Comparison of ENCODE assay signal across 12 cellular contexts in genomic region chr17:81160306-81160705, GRCh38. TPM values are rescaled to one million over a fixed set of nuclear protein-coding genes. Genes with fewer than 3 reads are reported as not detected.
DNase-seq lines count a peak whose midpoint lies in the region; ATAC-seq and TF ChIP-seq lines count a peak whose summit lies in the region.
"Had no signal": no experiment of that assay in that cellular context is flagged by ENCODE, and none has a peak within 500 bp of the region (broad histone marks: within the 10 kb centered on the region; RNA-seq: fewer than 3 reads in every experiment).

No MANE protein-coding gene starts in this region.

- H3K27me3 ChIP-seq in lung (ENCODE audit: control insufficient read depth, insufficient read depth), result no peaks in the 10 kb centered on the region

- no peaks in the 10 kb centered on the region for H3K36me3 ChIP-seq in lung (ENCODE audit: control insufficient read depth in 2 of 2, insufficient read depth in 2 of 2, low read length in 2 of 2)

- WGBS in lung, 2 donors, result 10 to 26% methylated on average over 25 to 28 of the region's 28 CpGs

- no peaks in the 10 kb centered on the region for H3K9me3 Mint-ChIP-seq in T-helper 2 cell treated with Interferon-gamma antibody and Interleukin-4, amounts not matched to agents 5 μg/mL and 100 μg/mL, for 36 hours
- no peaks in the 10 kb centered on the region for H3K9me3 Mint-ChIP-seq in activated T-helper 1 cell treated with anti-CD3 and anti-CD28 coated beads, Interleukin-12 subunit alpha, Interleukin-12 subunit beta, Interleukin-2, Interleukin-4 antibody, amounts not matched to agents 30 ng/mL and 10 ng/mL and 1 ng/mL, durations not matched to agents 14 hours and 24 hours and 36 hours
- H3K9me3 Mint-ChIP-seq: neural crest cell; stimulated activated naive CD8-positive, alpha-beta T cell treated with anti-CD3 and anti-CD28 coated beads, Interleukin-15, Interleukin-2, amounts not matched to agents 100 ng/mL and 50 ng/mL, for 24 hours had no signal

- H3K27ac ChIP-seq in lung (ENCODE audit: low read depth in 1 of 2, low read length in 1 of 2) (peak overlapping the region in 1 of 2 donors; percentile 8), substantia nigra (ENCODE audit: low read depth, low read length, poor library complexity, severe bottlenecking) (peak overlapping the region; percentile 57)

- H3K4me3 ChIP-seq in lung, result peak overlapping the region; percentile 55

- H3K4me1 ChIP-seq in lung (ENCODE audit: control insufficient read depth in 2 of 2, insufficient read depth in 2 of 2, low read length in 2 of 2), result no peaks in the 10 kb centered on the region

- no peaks in the 10 kb centered on the region for H3K36me3 Mint-ChIP-seq in T-helper 2 cell treated with Interferon-gamma antibody and Interleukin-4, amounts not matched to agents 5 μg/mL and 100 μg/mL, for 36 hours (ENCODE audit: low read depth)
- no peaks in the 10 kb centered on the region for H3K36me3 Mint-ChIP-seq in activated T-helper 1 cell treated with anti-CD3 and anti-CD28 coated beads, Interleukin-12 subunit alpha, Interleukin-12 subunit beta, Interleukin-2, Interleukin-4 antibody, amounts not matched to agents 30 ng/mL and 10 ng/mL and 1 ng/mL, durations not matched to agents 14 hours and 24 hours and 36 hours (ENCODE audit: low read depth)

- H3K4me1 Mint-ChIP-seq in T-helper 2 cell treated with Interferon-gamma antibody and Interleukin-4, amounts not matched to agents 5 μg/mL and 100 μg/mL, for 36 hours (ENCODE audit: low read depth), result no peaks in the 10 kb centered on the region
- no peaks in the 10 kb centered on the region for H3K4me1 Mint-ChIP-seq in activated T-helper 1 cell treated with anti-CD3 and anti-CD28 coated beads, Interleukin-12 subunit alpha, Interleukin-12 subunit beta, Interleukin-2, Interleukin-4 antibody, amounts not matched to agents 30 ng/mL and 10 ng/mL and 1 ng/mL, durations not matched to agents 14 hours and 24 hours and 36 hours (ENCODE audit: low read depth)
- H3K4me1 Mint-ChIP-seq: neural crest cell had no signal

- intact Hi-C loops in activated T-helper 1 cell treated with anti-CD3 and anti-CD28 coated beads, Interleukin-12 subunit alpha, Interleukin-12 subunit beta, Interleukin-2, Interleukin-4 antibody, amounts not matched to agents 30 ng/mL and 10 ng/mL and 1 ng/mL, durations not matched to agents 14 hours and 24 hours and 36 hours (cut with micrococcal nuclease), result no loop called here

- no peak overlapping the region for H3K4me3 Mint-ChIP-seq in T-helper 2 cell treated with Interferon-gamma antibody and Interleukin-4, amounts not matched to agents 5 μg/mL and 100 μg/mL, for 36 hours
- no peak overlapping the region for H3K4me3 Mint-ChIP-seq in activated T-helper 1 cell treated with anti-CD3 and anti-CD28 coated beads, Interleukin-12 subunit alpha, Interleukin-12 subunit beta, Interleukin-2, Interleukin-4 antibody, amounts not matched to agents 30 ng/mL and 10 ng/mL and 1 ng/mL, durations not matched to agents 14 hours and 24 hours and 36 hours
- H3K4me3 Mint-ChIP-seq: neural crest cell; stimulated activated naive CD8-positive, alpha-beta T cell treated with anti-CD3 and anti-CD28 coated beads, Interleukin-15, Interleukin-2, amounts not matched to agents 100 ng/mL and 50 ng/mL, for 24 hours had no signal

- H3K9me3 ChIP-seq in lung (ENCODE audit: control insufficient read depth in 2 of 2, insufficient read depth in 1 of 2, low read length in 1 of 2), result no peaks in the 10 kb centered on the region

- TF ChIP-seq CTCF in lung (IDR thresholded peaks at IDR 0.05; ENCODE audit: control extremely low read depth, extremely low read depth), result no peak

- peak; percentile 9 for DNase-seq in T-helper 2 cell treated with Interferon-gamma antibody and Interleukin-4, amounts not matched to agents 5 μg/mL and 100 μg/mL, for 36 hours (ENCODE audit: low spot score)
- DNase-seq in T-helper 2 cell, result no peak
- peak; percentile 70 for DNase-seq in dermis blood vessel endothelial cell
- peak; percentile 51 for DNase-seq in lung (ENCODE audit: low spot score)
- peak in 26 of 49 donors; percentile 15 to 86 (median 42) for DNase-seq in substantia nigra (lab: John Stamatoyannopoulos, UW)
- no peak for DNase-seq in activated gamma-delta T cell treated with Interleukin-2 at 50 U/mL for 16 hours
- DNase-seq in activated T-helper 1 cell treated with anti-CD3 and anti-CD28 coated beads, Interleukin-12 subunit alpha, Interleukin-12 subunit beta, Interleukin-2, Interleukin-4 antibody, amounts not matched to agents 30 ng/mL and 10 ng/mL and 1 ng/mL, durations not matched to agents 14 hours and 24 hours and 36 hours (ENCODE audit: low spot score), result no peak
- DNase-seq in NCI-H187 treated with DMSO at 0.1 percent for 48 hours (lab: John Stamatoyannopoulos, UW), result no peak
- DNase-seq: MV-4-11, NCI-H69 had no signal

- no peak overlapping the region for H3K27ac Mint-ChIP-seq in T-helper 2 cell treated with Interferon-gamma antibody and Interleukin-4, amounts not matched to agents 5 μg/mL and 100 μg/mL, for 36 hours
- H3K27ac Mint-ChIP-seq in activated T-helper 1 cell treated with anti-CD3 and anti-CD28 coated beads, Interleukin-12 subunit alpha, Interleukin-12 subunit beta, Interleukin-2, Interleukin-4 antibody, amounts not matched to agents 30 ng/mL and 10 ng/mL and 1 ng/mL, durations not matched to agents 14 hours and 24 hours and 36 hours, result no peak overlapping the region
- H3K27ac Mint-ChIP-seq: stimulated activated naive CD8-positive, alpha-beta T cell treated with anti-CD3 and anti-CD28 coated beads, Interleukin-15, Interleukin-2, amounts not matched to agents 100 ng/mL and 50 ng/mL, for 24 hours had no signal

- peak; percentile 24 for ATAC-seq in lung (ENCODE audit: insufficient read depth, low FRiP score)

- H3K27me3 Mint-ChIP-seq in T-helper 2 cell treated with Interferon-gamma antibody and Interleukin-4, amounts not matched to agents 5 μg/mL and 100 μg/mL, for 36 hours (ENCODE audit: low read depth), result peaks cover 4% of the 10 kb centered on the region
- H3K27me3 Mint-ChIP-seq in activated T-helper 1 cell treated with anti-CD3 and anti-CD28 coated beads, Interleukin-12 subunit alpha, Interleukin-12 subunit beta, Interleukin-2, Interleukin-4 antibody, amounts not matched to agents 30 ng/mL and 10 ng/mL and 1 ng/mL, durations not matched to agents 14 hours and 24 hours and 36 hours (ENCODE audit: insufficient read depth), result peaks cover 12% of the 10 kb centered on the region

RNA-seq across cellular contexts. Expression of gene PVALEF, which starts 5.0 kb away (rescaled TPM):
- total RNA-seq in dermis blood vessel endothelial cell, result not detected in 2 replicates
- total RNA-seq in lung, result not detected
- polyA plus RNA-seq in lung, result not detected
- not detected in 2 replicates for total RNA-seq in activated T-helper 1 cell treated with anti-CD3 and anti-CD28 coated beads, Interleukin-12 subunit alpha, Interleukin-12 subunit beta, Interleukin-2, Interleukin-4 antibody, amounts not matched to agents 30 ng/mL and 10 ng/mL and 1 ng/mL, durations not matched to agents 14 hours and 24 hours and 36 hours
- total RNA-seq: neural crest cell had no signal

RNA-seq across cellular contexts. Expression of gene AATK, which starts 5.7 kb away (rescaled TPM):
- total RNA-seq in dermis blood vessel endothelial cell, result 4.0 and 4.1 TPM in 2 replicates
- 10 to 100 TPM in 1 of 2 donors, 1 to 10 TPM in 1; 9.6 to 54.6 TPM for total RNA-seq in lung
- polyA plus RNA-seq in lung, result 10 to 100 TPM; 20.8 to 26.7 TPM
- 0.61 and 0.62 TPM in 2 replicates for total RNA-seq in activated T-helper 1 cell treated with anti-CD3 and anti-CD28 coated beads, Interleukin-12 subunit alpha, Interleukin-12 subunit beta, Interleukin-2, Interleukin-4 antibody, amounts not matched to agents 30 ng/mL and 10 ng/mL and 1 ng/mL, durations not matched to agents 14 hours and 24 hours and 36 hours

Comparison
In these comparisons a context has a peak if more than half of its experiments do, and no peak if none do; other contexts are left out.
1. DNase-seq: peak in T-helper 2 cell treated with Interferon-gamma antibody and Interleukin-4, amounts not matched to agents 5 μg/mL and 100 μg/mL, for 36 hours (single experiment), dermis blood vessel endothelial cell (single experiment), lung (single experiment) and substantia nigra (26 of 49); none in T-helper 2 cell (0 of 5), activated gamma-delta T cell treated with Interleukin-2 at 50 U/mL for 16 hours (single experiment), activated T-helper 1 cell treated with anti-CD3 and anti-CD28 coated beads, Interleukin-12 subunit alpha, Interleukin-12 subunit beta, Interleukin-2, Interleukin-4 antibody, amounts not matched to agents 30 ng/mL and 10 ng/mL and 1 ng/mL, durations not matched to agents 14 hours and 24 hours and 36 hours (single experiment) and NCI-H187 treated with DMSO at 0.1 percent for 48 hours (single experiment).